24 cellular contexts compared by ENCODE assay signal in the genomic region with DNA sequence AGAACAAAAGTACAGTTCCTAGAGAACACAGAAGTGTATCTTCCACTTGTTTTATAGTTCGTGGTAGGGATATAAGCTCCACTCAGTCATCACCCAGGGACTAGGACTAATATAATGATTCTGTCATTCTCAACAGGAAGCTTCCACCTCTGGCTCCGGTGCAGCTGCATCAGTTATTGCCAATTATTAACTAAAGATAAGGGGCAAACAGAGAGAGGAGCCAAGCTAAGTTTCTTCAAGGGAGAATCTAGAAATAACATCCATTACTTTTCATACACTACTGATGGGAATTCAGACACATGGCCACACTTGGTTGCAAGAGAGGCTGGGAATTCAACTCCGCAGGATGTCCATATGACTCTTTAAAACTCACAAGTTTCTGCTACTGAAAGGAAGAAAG.
"Had no signal": no experiment of that assay in that cellular context is flagged by ENCODE, and none has a peak within 500 bp of the region (broad histone marks: within the 10 kb centered on the region; RNA-seq: fewer than 3 reads in every experiment).

No MANE protein-coding gene starts in this region.

- H2AFZ ChIP-seq: neural progenitor cell had no signal

- H3K36me3 ChIP-seq: neural progenitor cell, ovary, right lobe of liver, stomach, thoracic aorta, thyroid gland, tibial nerve, upper lobe of right lung, uterus had no signal

- H3K27me3 ChIP-seq: neural progenitor cell, ovary, right lobe of liver, stomach, thyroid gland, tibial nerve, upper lobe of right lung, uterus had no signal

- H3K4me2 ChIP-seq: neural progenitor cell had no signal

- ATAC-seq: naive thymus-derived CD8-positive, alpha-beta T cell; natural killer cell treated with Interleukin-12 subunit alpha and Interleukin-12 subunit beta and Interleukin-15 and Interleukin-18, amount 100 ng/mL, for 72 hours; psoas muscle; right cardiac atrium; right lobe of liver; stimulated activated effector memory CD8-positive, alpha-beta T cell treated with anti-CD3 and anti-CD28 coated beads, Interleukin-12 subunit alpha, Interleukin-12 subunit beta, amount 100 ng/mL, for 72 hours; stimulated activated naive B cell treated with anti-CD40 and anti-IgM and Interleukin-4, amounts not matched to agents 10 μg/mL and 1 μg/mL and 100 μg/mL, for 72 hours; upper lobe of right lung had no signal

- H3K4me3 ChIP-seq: neural progenitor cell, ovary, psoas muscle, right lobe of liver, skin epidermis, stomach, thoracic aorta, thyroid gland, tibial nerve, upper lobe of right lung, uterus had no signal

- H3K4me1 ChIP-seq: psoas muscle, right lobe of liver, stomach, thyroid gland, tibial nerve, upper lobe of right lung, uterus had no signal

- DNase-seq: naive B cell; naive thymus-derived CD8-positive, alpha-beta T cell; occipital lobe; ovary; psoas muscle; right cardiac atrium; right lobe of liver; stimulated activated CD4-positive, alpha-beta T cell treated with anti-CD3 and anti-CD28 coated beads, Interleukin-15, amount 100 ng/mL, for 24 hours; stimulated activated CD4-positive, alpha-beta T cell treated with anti-CD3 and anti-CD28 coated beads, Interleukin-2, amount 100 ng/mL, for 24 hours; stimulated activated CD4-positive, alpha-beta T cell treated with anti-CD3 and anti-CD28 coated beads, Interleukin-2, amount 100 ng/mL, for 48 hours; stimulated activated CD4-positive, alpha-beta T cell treated with anti-CD3 and anti-CD28 coated beads, Interleukin-4, amount 100 ng/mL, for 24 hours; stimulated activated naive B cell treated with anti-CD40 and anti-IgM and Interleukin-4, amounts not matched to agents 10 μg/mL and 1 μg/mL and 100 μg/mL, for 72 hours; stimulated activated naive CD4-positive, alpha-beta T cell treated with Interleukin-2 at 50 U/mL for 16 hours; stomach; thyroid gland; trophoblast cell; upper lobe of right lung; uterus had no signal

- H3K9me3 ChIP-seq: ovary, psoas muscle, right lobe of liver, stomach, thoracic aorta, thyroid gland, tibial nerve, upper lobe of right lung, uterus had no signal

- H3K27ac ChIP-seq: neural progenitor cell, ovary, psoas muscle, right lobe of liver, skin epidermis, stomach, thoracic aorta, thyroid gland, tibial nerve, upper lobe of right lung, uterus had no signal
